In the genomic region with DNA sequence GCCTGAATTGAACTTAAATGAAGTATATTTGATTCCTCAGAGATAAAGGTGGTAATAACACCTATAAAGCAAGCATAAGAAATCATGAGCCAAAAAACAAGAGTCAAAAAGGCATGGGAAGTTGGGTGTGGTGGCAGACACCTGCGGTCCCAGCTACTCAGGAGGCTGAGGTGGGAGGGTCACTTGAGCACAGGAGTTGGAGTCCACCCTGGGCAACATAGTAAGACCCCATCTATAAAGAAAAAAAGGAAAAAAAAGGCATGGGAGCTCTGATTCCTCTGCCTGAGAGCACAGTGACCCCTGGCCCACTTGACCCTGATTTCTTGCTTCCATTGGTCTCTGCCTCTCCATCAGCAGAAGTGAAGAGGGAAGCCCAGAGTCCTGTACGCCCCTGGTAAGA, we compare ENCODE assay signal across 42 cellular contexts. TPM values are rescaled to one million over a fixed set of nuclear protein-coding genes. Genes with fewer than 3 reads are reported as not detected.
"Had no signal": no experiment of that assay in that cellular context is flagged by ENCODE, and none has a peak within 500 bp of the region (broad histone marks: within the 10 kb centered on the region; RNA-seq: fewer than 3 reads in every experiment).

No MANE protein-coding gene starts in this region.

- H3K4me1 ChIP-seq: adrenal gland, ascending aorta, body of pancreas, breast epithelium had no signal

- H3K9me3 ChIP-seq: adrenal gland, ascending aorta, body of pancreas had no signal

- H3K36me3 Mint-ChIP-seq: activated naive CD4-positive, alpha-beta T cell treated with anti-CD3 and anti-CD28 coated beads, Interleukin-2, amount 10 ng/mL, durations not matched to agents 7 days and 5 days; activated naive CD4-positive, alpha-beta T cell treated with anti-CD3 and anti-CD28 coated beads, Interleukin-2, amount 50 U/mL, for 24 hours; activated naive CD8-positive, alpha-beta T cell; activated naive CD8-positive, alpha-beta T cell treated with anti-CD3 and anti-CD28 coated beads, Interleukin-2, amount 10 ng/mL, durations not matched to agents 7 days and 5 days; brain had no signal

- H3K27ac Mint-ChIP-seq: activated naive CD4-positive, alpha-beta T cell treated with anti-CD3 and anti-CD28 coated beads for 36 hours; activated naive CD4-positive, alpha-beta T cell treated with anti-CD3 and anti-CD28 coated beads, Interleukin-2, amount 10 ng/mL, durations not matched to agents 7 days and 5 days; activated naive CD4-positive, alpha-beta T cell treated with anti-CD3 and anti-CD28 coated beads, Interleukin-2, amount 50 U/mL, for 24 hours; activated naive CD4-positive, alpha-beta T cell treated with anti-CD3 and anti-CD28 coated beads, Interleukin-2, amount 50 U/mL, for 72 hours; activated naive CD8-positive, alpha-beta T cell; activated naive CD8-positive, alpha-beta T cell treated with anti-CD3 and anti-CD28 coated beads for 36 hours; activated naive CD8-positive, alpha-beta T cell treated with anti-CD3 and anti-CD28 coated beads, Interleukin-2, amount 10 ng/mL, durations not matched to agents 7 days and 5 days; activated naive CD8-positive, alpha-beta T cell treated with anti-CD3 and anti-CD28 coated beads, Interleukin-2, amount 50 U/mL, for 24 hours; activated T-cell treated with anti-CD3 and anti-CD28 coated beads, Interleukin-2, amount 50 U/mL, for 24 hours; activated T-cell treated with anti-CD3 and anti-CD28 coated beads, Interleukin-2, amount 50 U/mL, for 72 hours; activated T-helper 1 cell treated with anti-CD3 and anti-CD28 coated beads, Interleukin-12 subunit alpha, Interleukin-12 subunit beta, Interleukin-2, Interleukin-4 antibody, amounts not matched to agents 30 ng/mL and 10 ng/mL and 1 ng/mL, durations not matched to agents 14 hours and 24 hours and 36 hours; activated T-helper 17 cell treated with anti-CD3 and anti-CD28 coated beads, Interleukin-2, amount 50 U/mL, for 72 hours; activated T-helper 2 cell treated with anti-CD3 and anti-CD28 coated beads, Interferon-gamma antibody, Interleukin-2, Interleukin-4, amounts not matched to agents 10 μg/mL and 5 μg/mL and 100 μg/mL, durations not matched to agents 14 hours and 24 hours and 36 hours; brain had no signal

- H3K27me3 ChIP-seq: adrenal gland, ascending aorta, brain microvascular endothelial cell, breast epithelium, cardiac muscle cell had no signal

- H3K4me3 ChIP-seq: adrenal gland, ascending aorta, body of pancreas, breast epithelium, cardiac muscle cell had no signal

- H3K27ac ChIP-seq: adrenal gland, ascending aorta, body of pancreas, brain microvascular endothelial cell, breast epithelium, cardiac muscle cell had no signal

- H3K4me1 Mint-ChIP-seq: activated naive CD4-positive, alpha-beta T cell treated with anti-CD3 and anti-CD28 coated beads, Interleukin-2, amount 10 ng/mL, durations not matched to agents 7 days and 5 days; activated naive CD4-positive, alpha-beta T cell treated with anti-CD3 and anti-CD28 coated beads, Interleukin-2, amount 50 U/mL, for 24 hours; activated naive CD8-positive, alpha-beta T cell treated with anti-CD3 and anti-CD28 coated beads for 36 hours; activated naive CD8-positive, alpha-beta T cell treated with anti-CD3 and anti-CD28 coated beads, Interleukin-2, amount 10 ng/mL, durations not matched to agents 7 days and 5 days; activated naive CD8-positive, alpha-beta T cell treated with anti-CD3 and anti-CD28 coated beads, Interleukin-2, amount 50 U/mL, for 24 hours; activated T-helper 17 cell treated with anti-CD3 and anti-CD28 coated beads, Interleukin-2, amount 50 U/mL, for 72 hours; brain; central memory CD8-positive, alpha-beta T cell had no signal

- H3K36me3 ChIP-seq: adrenal gland, ascending aorta, brain microvascular endothelial cell, breast epithelium, cardiac muscle cell had no signal

- H3K4me3 Mint-ChIP-seq: activated naive CD4-positive, alpha-beta T cell treated with anti-CD3 and anti-CD28 coated beads for 36 hours; activated naive CD4-positive, alpha-beta T cell treated with anti-CD3 and anti-CD28 coated beads, Interleukin-2, amount 10 ng/mL, durations not matched to agents 7 days and 5 days; activated naive CD4-positive, alpha-beta T cell treated with anti-CD3 and anti-CD28 coated beads, Interleukin-2, amount 50 U/mL, for 24 hours; activated naive CD8-positive, alpha-beta T cell; activated naive CD8-positive, alpha-beta T cell treated with anti-CD3 and anti-CD28 coated beads for 36 hours; activated naive CD8-positive, alpha-beta T cell treated with anti-CD3 and anti-CD28 coated beads, Interleukin-2, amount 10 ng/mL, durations not matched to agents 7 days and 5 days; activated naive CD8-positive, alpha-beta T cell treated with anti-CD3 and anti-CD28 coated beads, Interleukin-2, amount 50 U/mL, for 24 hours; activated T-cell treated with anti-CD3 and anti-CD28 coated beads, Interleukin-2, amount 50 U/mL, for 24 hours; activated T-cell treated with anti-CD3 and anti-CD28 coated beads, Interleukin-2, amount 50 U/mL, for 4 hours; activated T-cell treated with anti-CD3 and anti-CD28 coated beads, Interleukin-2, amount 50 U/mL, for 72 hours; activated T-helper 1 cell treated with anti-CD3 and anti-CD28 coated beads, Interleukin-12 subunit alpha, Interleukin-12 subunit beta, Interleukin-2, Interleukin-4 antibody, amounts not matched to agents 30 ng/mL and 10 ng/mL and 1 ng/mL, durations not matched to agents 14 hours and 24 hours and 36 hours; activated T-helper 17 cell treated with anti-CD3 and anti-CD28 coated beads, Interleukin-2, amount 50 U/mL, for 72 hours; brain; central memory CD8-positive, alpha-beta T cell had no signal

- DNase-seq: activated effector memory CD4-positive, alpha-beta T cell treated with anti-CD3 and anti-CD28 coated beads, Interleukin-2, amount 50 U/mL, for 16 hours; activated effector memory CD4-positive, alpha-beta T cell treated with Interleukin-2 at 50 U/mL for 16 hours; activated gamma-delta T cell; activated gamma-delta T cell treated with Interleukin-2 at 50 U/mL for 16 hours; activated naive CD4-positive, alpha-beta T cell; activated naive CD4-positive, alpha-beta T cell treated with anti-CD3 and anti-CD28 coated beads for 36 hours; activated naive CD4-positive, alpha-beta T cell treated with anti-CD3 and anti-CD28 coated beads, Interleukin-2, amount 10 ng/mL, durations not matched to agents 7 days and 5 days; activated naive CD4-positive, alpha-beta T cell treated with anti-CD3 and anti-CD28 coated beads, Interleukin-2, amount 50 U/mL, for 16 hours; activated naive CD4-positive, alpha-beta T cell treated with Interleukin-2 at 50 U/mL for 16 hours; activated naive CD8-positive, alpha-beta T cell treated with anti-CD3 and anti-CD28 coated beads for 36 hours; activated naive CD8-positive, alpha-beta T cell treated with anti-CD3 and anti-CD28 coated beads, Interleukin-2, amount 10 ng/mL, durations not matched to agents 7 days and 5 days; activated naive CD8-positive, alpha-beta T cell treated with anti-CD3 and anti-CD28 coated beads, Interleukin-2, amount 50 U/mL, for 24 hours; activated T-cell treated with anti-CD3 and anti-CD28 coated beads, Interleukin-2, amount 50 U/mL, for 24 hours; activated T-cell treated with anti-CD3 and anti-CD28 coated beads, Interleukin-2, amount 50 U/mL, for 4 hours; activated T-cell treated with anti-CD3 and anti-CD28 coated beads, Interleukin-2, amount 50 U/mL, for 48 hours; activated T-cell treated with anti-CD3 and anti-CD28 coated beads, Interleukin-2, amount 50 U/mL, for 72 hours; adrenal gland; amniotic stem cell; amygdala; anterior cingulate cortex; aorta; body of pancreas; brain microvascular endothelial cell; caudate nucleus; central memory CD4-positive, alpha-beta T cell; cerebellar nuclear complex had no signal

- H3K9me3 Mint-ChIP-seq: activated T-cell treated with anti-CD3 and anti-CD28 coated beads, Interleukin-2, amount 50 U/mL, for 4 hours; activated T-helper 1 cell treated with anti-CD3 and anti-CD28 coated beads, Interleukin-12 subunit alpha, Interleukin-12 subunit beta, Interleukin-2, Interleukin-4 antibody, amounts not matched to agents 30 ng/mL and 10 ng/mL and 1 ng/mL, durations not matched to agents 14 hours and 24 hours and 36 hours had no signal

- ATAC-seq: activated naive CD4-positive, alpha-beta T cell treated with anti-CD3 and anti-CD28 coated beads, Interleukin-2, amount 50 U/mL, for 72 hours; activated naive CD8-positive, alpha-beta T cell treated with anti-CD3 and anti-CD28 coated beads, Interleukin-2, amount 50 U/mL, for 24 hours; activated T-cell treated with anti-CD3 and anti-CD28 coated beads, Interleukin-2, amount 50 U/mL, for 4 hours; activated T-cell treated with anti-CD3 and anti-CD28 coated beads, Interleukin-2, amount 50 U/mL, for 72 hours; activated T-helper 17 cell treated with anti-CD3 and anti-CD28 coated beads, Interleukin-2, amount 50 U/mL, for 72 hours; body of pancreas had no signal

RNA-seq across cellular contexts. Expression of a gene that starts 40.3 kb away (rescaled TPM):
- total RNA-seq: activated naive CD4-positive, alpha-beta T cell treated with anti-CD3 and anti-CD28 coated beads for 36 hours; activated naive CD4-positive, alpha-beta T cell treated with anti-CD3 and anti-CD28 coated beads, Interleukin-2, amount 50 U/mL, for 72 hours; activated naive CD8-positive, alpha-beta T cell treated with anti-CD3 and anti-CD28 coated beads for 36 hours; activated naive CD8-positive, alpha-beta T cell treated with anti-CD3 and anti-CD28 coated beads, Interleukin-2, amount 10 ng/mL, durations not matched to agents 7 days and 5 days; activated T-cell treated with anti-CD3 and anti-CD28 coated beads, Interleukin-2, amount 50 U/mL, for 4 hours; activated T-cell treated with anti-CD3 and anti-CD28 coated beads, Interleukin-2, amount 50 U/mL, for 72 hours; activated T-helper 1 cell treated with anti-CD3 and anti-CD28 coated beads, Interleukin-12 subunit alpha, Interleukin-12 subunit beta, Interleukin-2, Interleukin-4 antibody, amounts not matched to agents 30 ng/mL and 10 ng/mL and 1 ng/mL, durations not matched to agents 14 hours and 24 hours and 36 hours; activated T-helper 17 cell treated with anti-CD3 and anti-CD28 coated beads, Interleukin-2, amount 50 U/mL, for 72 hours; activated T-helper 2 cell treated with anti-CD3 and anti-CD28 coated beads, Interferon-gamma antibody, Interleukin-2, Interleukin-4, amounts not matched to agents 10 μg/mL and 5 μg/mL and 100 μg/mL, durations not matched to agents 14 hours and 24 hours and 36 hours; adrenal gland; aorta; ascending aorta; astrocyte; body of pancreas; breast epithelium; bronchial epithelial cell; cardiac muscle cell; cardiac septum; cerebellum; chondrocyte had no signal
